Comparison of ENCODE assay signal across 28 cellular contexts in the genomic region with DNA sequence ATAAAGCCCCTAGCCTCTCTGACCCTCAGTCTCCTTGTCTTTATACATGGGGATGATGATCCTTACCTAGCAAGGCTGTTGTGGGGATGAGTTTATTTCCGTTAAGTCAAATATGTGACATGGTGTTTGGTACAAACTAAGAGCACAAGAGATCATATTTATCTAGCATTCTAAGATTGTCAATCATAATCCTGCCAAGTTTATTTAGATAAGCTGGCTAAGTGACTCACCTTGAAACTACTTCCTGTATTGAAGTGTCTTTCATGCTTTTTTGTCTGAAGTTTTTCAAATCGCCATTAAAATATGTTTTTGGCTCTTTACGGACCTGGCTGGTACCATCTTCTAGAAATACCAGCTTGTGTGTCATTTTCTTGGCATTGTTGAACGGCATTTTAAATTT. TPM values are rescaled to one million over a fixed set of nuclear protein-coding genes. Genes with fewer than 3 reads are reported as not detected.
DNase-seq lines count a peak whose midpoint lies in the region; ATAC-seq and TF ChIP-seq lines count a peak whose summit lies in the region.
"Had no signal": no experiment of that assay in that cellular context is flagged by ENCODE, and none has a peak within 500 bp of the region (broad histone marks: within the 10 kb centered on the region; RNA-seq: fewer than 3 reads in every experiment).

No MANE protein-coding gene starts in this region.

- peak overlapping the region; percentile 49 for H3K27ac Mint-ChIP-seq in MCF 10A (ENCODE audit: low read depth, unreplicated experiment)
- H3K27ac Mint-ChIP-seq in T-helper 2 cell treated with Interferon-gamma antibody and Interleukin-4, amounts not matched to agents 5 μg/mL and 100 μg/mL, for 36 hours: peak overlapping the region; percentile 49
- H3K27ac Mint-ChIP-seq in activated CD8-positive, alpha-beta T cell treated with anti-CD3 and anti-CD28 coated beads for 36 hours: no peak overlapping the region
- H3K27ac Mint-ChIP-seq: activated CD4-positive, alpha-beta T cell treated with anti-CD3 and anti-CD28 coated beads for 36 hours; activated naive CD4-positive, alpha-beta T cell treated with anti-CD3 and anti-CD28 coated beads, Interleukin-2, amount 50 U/mL, for 24 hours; B cell; H9; naive B cell had no signal

- peaks cover 41% of the 10 kb centered on the region for H3K27me3 Mint-ChIP-seq in MCF 10A (ENCODE audit: insufficient read depth, unreplicated experiment)
- no peaks in the 10 kb centered on the region for H3K27me3 Mint-ChIP-seq in T-helper 2 cell treated with Interferon-gamma antibody and Interleukin-4, amounts not matched to agents 5 μg/mL and 100 μg/mL, for 36 hours (ENCODE audit: low read depth)
- H3K27me3 Mint-ChIP-seq in activated CD8-positive, alpha-beta T cell treated with anti-CD3 and anti-CD28 coated beads for 36 hours: no peaks in the 10 kb centered on the region
- H3K27me3 Mint-ChIP-seq: activated CD4-positive, alpha-beta T cell treated with anti-CD3 and anti-CD28 coated beads for 36 hours; activated naive CD4-positive, alpha-beta T cell treated with anti-CD3 and anti-CD28 coated beads, Interleukin-2, amount 50 U/mL, for 24 hours; B cell; naive B cell had no signal

- H3K27me3 ChIP-seq in mammary epithelial cell (ENCODE audit: insufficient read depth, low read length): no peaks in the 10 kb centered on the region
- no peaks in the 10 kb centered on the region for H3K27me3 ChIP-seq in foreskin keratinocyte
- H3K27me3 ChIP-seq: gastroesophageal sphincter, hepatocyte, left lung, vagina had no signal

- H2AFZ ChIP-seq in mammary epithelial cell (ENCODE audit: low read depth, low read length): no peak overlapping the region
- H2AFZ ChIP-seq: hepatocyte had no signal

- H3K79me2 ChIP-seq in mammary epithelial cell (ENCODE audit: insufficient read depth, low read length): no peaks in the 10 kb centered on the region
- H3K79me2 ChIP-seq: hepatocyte had no signal

- CTCF ChIA-PET in MCF 10A (lab: Yijun Ruan, JAX): interaction anchor here (0.7 kb wide), 1 partner anchor 11 kb away, joined by 4 read pairs; no protein-coding TSS in a partner anchor
- CTCF ChIA-PET in mammary epithelial cell (lab: Charles Lee; ENCODE audit: low non-redundant PET): no interaction called here
- CTCF ChIA-PET in activated CD8-positive, alpha-beta T cell treated with anti-CD3 and anti-CD28 coated beads for 36 hours (lab: Charles Lee): no interaction called here

- DNase-seq in MCF 10A (ENCODE audit: unreplicated experiment): peak; percentile 11
- DNase-seq in mammary epithelial cell: no peak
- no peak for DNase-seq in T-helper 2 cell treated with Interferon-gamma antibody and Interleukin-4, amounts not matched to agents 5 μg/mL and 100 μg/mL, for 36 hours (ENCODE audit: low spot score)
- no peak for DNase-seq in foreskin keratinocyte
- no peak for DNase-seq in NCI-H187 treated with DMSO at 0.1 percent for 48 hours (lab: John Stamatoyannopoulos, UW)
- no peak for DNase-seq in NCI-H1105 treated with DMSO at 0.1 percent for 48 hours (lab: John Stamatoyannopoulos, UW)
- DNase-seq in activated CD8-positive, alpha-beta T cell treated with anti-CD3 and anti-CD28 coated beads for 36 hours: no peak
- DNase-seq: activated CD4-positive, alpha-beta T cell treated with anti-CD3 and anti-CD28 coated beads for 36 hours; anterior cingulate cortex; DMS153; GDM1; H9; KG1; left lung; naive B cell; NCI-H1436 treated with DMSO at 0.1 percent for 48 hours; NCI-H2107; NCI-H446; NCI-H774; psoas muscle; stimulated activated naive CD4-positive, alpha-beta T cell treated with Interleukin-2 at 50 U/mL for 16 hours had no signal

- no peaks in the 10 kb centered on the region for H3K4me1 Mint-ChIP-seq in MCF 10A (ENCODE audit: insufficient read depth, unreplicated experiment)
- peaks cover 17% of the 10 kb centered on the region for H3K4me1 Mint-ChIP-seq in T-helper 2 cell treated with Interferon-gamma antibody and Interleukin-4, amounts not matched to agents 5 μg/mL and 100 μg/mL, for 36 hours (ENCODE audit: low read depth)
- H3K4me1 Mint-ChIP-seq in activated CD8-positive, alpha-beta T cell treated with anti-CD3 and anti-CD28 coated beads for 36 hours (ENCODE audit: low read depth): peaks cover 4% of the 10 kb centered on the region
- H3K4me1 Mint-ChIP-seq: activated naive CD4-positive, alpha-beta T cell treated with anti-CD3 and anti-CD28 coated beads, Interleukin-2, amount 50 U/mL, for 24 hours had no signal

- dilution Hi-C loops in mammary epithelial cell (cut with HindIII; ENCODE audit: low sequenced_read_pairs): no loop called here

- in situ Hi-C loops in mammary epithelial cell (cut with MboI; ENCODE audit: low sequenced_read_pairs in 2 of 2): no loop called here

- H3K27ac ChIP-seq in mammary epithelial cell (ENCODE audit: insufficient read depth, low read depth, low read length): no peak overlapping the region
- no peak overlapping the region for H3K27ac ChIP-seq in foreskin keratinocyte
- H3K27ac ChIP-seq: gastroesophageal sphincter, hepatocyte, left lung, psoas muscle, vagina had no signal

- TF ChIP-seq CTCF in MCF 10A (IDR thresholded peaks at IDR 0.05; ENCODE audit: unreplicated experiment): no peak
- TF ChIP-seq CTCF in mammary epithelial cell (conservative IDR thresholded peaks at IDR 0.05 in 1 of 2, IDR thresholded peaks at IDR 0.05 in 1 of 2; ENCODE audit: extremely low read depth in 1 of 2, insufficient read depth in 1 of 2, low read depth in 1 of 2, low read length in 2 of 2): no peak
- no peak for TF ChIP-seq CTCF in foreskin keratinocyte (conservative IDR thresholded peaks at IDR 0.05)
- no peak for TF ChIP-seq CTCF in activated CD8-positive, alpha-beta T cell treated with anti-CD3 and anti-CD28 coated beads for 36 hours (IDR thresholded peaks at IDR 0.05)

- H3K4me2 ChIP-seq in mammary epithelial cell (ENCODE audit: insufficient read depth, low read depth, low read length): no peak overlapping the region
- H3K4me2 ChIP-seq: hepatocyte had no signal

- no TSS peak for BruUV-seq in MCF 10A (replicated peaks; lab: Mats Ljungman, UMichigan)
- BruUV-seq in mammary epithelial cell (replicated peaks; lab: Mats Ljungman, UMichigan): no TSS peak

- POLR2A ChIA-PET in MCF 10A (lab: Yijun Ruan, JAX): interaction anchor here (0.7 kb wide), 1 partner anchor 129 kb away, joined by 3 read pairs; no protein-coding TSS in a partner anchor
- POLR2A ChIA-PET in activated CD8-positive, alpha-beta T cell treated with anti-CD3 and anti-CD28 coated beads for 36 hours (lab: Charles Lee): no interaction called here

- H3K9me3 ChIP-seq in mammary epithelial cell (replicated peaks; ENCODE audit: insufficient read depth, low read length): no peaks in the 10 kb centered on the region
- H3K9me3 ChIP-seq: gastroesophageal sphincter, left lung, psoas muscle, vagina had no signal

- intact Hi-C loops in MCF 10A (cut with micrococcal nuclease) (no loop called here), mammary epithelial cell (cut with micrococcal nuclease) (no loop called here)
- intact Hi-C loops in activated CD8-positive, alpha-beta T cell treated with anti-CD3 and anti-CD28 coated beads for 36 hours (cut with micrococcal nuclease): no loop called here

- peaks cover 58% of the 10 kb centered on the region for H3K36me3 Mint-ChIP-seq in MCF 10A (ENCODE audit: insufficient read depth, unreplicated experiment)
- peaks cover 52% of the 10 kb centered on the region for H3K36me3 Mint-ChIP-seq in T-helper 2 cell treated with Interferon-gamma antibody and Interleukin-4, amounts not matched to agents 5 μg/mL and 100 μg/mL, for 36 hours (ENCODE audit: low read depth)
- peaks cover 18% of the 10 kb centered on the region for H3K36me3 Mint-ChIP-seq in activated CD8-positive, alpha-beta T cell treated with anti-CD3 and anti-CD28 coated beads for 36 hours (ENCODE audit: low read depth)

- no peak overlapping the region for H3K9ac ChIP-seq in mammary epithelial cell (ENCODE audit: insufficient read depth, low read length)

- peaks cover 21% of the 10 kb centered on the region for H3K36me3 ChIP-seq in mammary epithelial cell (ENCODE audit: insufficient read depth, low read length)

- no peaks in the 10 kb centered on the region for H4K20me1 ChIP-seq in mammary epithelial cell (ENCODE audit: insufficient read depth, low read length)

- H3K4me1 ChIP-seq in mammary epithelial cell (ENCODE audit: insufficient read depth, low read length): peaks cover 1% of the 10 kb centered on the region
- no peaks in the 10 kb centered on the region for H3K4me1 ChIP-seq in foreskin keratinocyte
- H3K4me1 ChIP-seq: gastroesophageal sphincter, left lung, psoas muscle, vagina had no signal

- WGBS in mammary epithelial cell (ENCODE audit: low coverage, missing lambda C conversion rate): 79% methylated on average over 4 of the region's 4 CpGs

- no peak overlapping the region for H3K4me3 Mint-ChIP-seq in MCF 10A (ENCODE audit: unreplicated experiment)
- no peak overlapping the region for H3K4me3 Mint-ChIP-seq in T-helper 2 cell treated with Interferon-gamma antibody and Interleukin-4, amounts not matched to agents 5 μg/mL and 100 μg/mL, for 36 hours
- H3K4me3 Mint-ChIP-seq in activated CD8-positive, alpha-beta T cell treated with anti-CD3 and anti-CD28 coated beads for 36 hours: no peak overlapping the region
- H3K4me3 Mint-ChIP-seq: activated CD4-positive, alpha-beta T cell treated with anti-CD3 and anti-CD28 coated beads for 36 hours; activated naive CD4-positive, alpha-beta T cell treated with anti-CD3 and anti-CD28 coated beads, Interleukin-2, amount 50 U/mL, for 24 hours; B cell; H9; naive B cell had no signal

- H3K4me3 ChIP-seq in mammary epithelial cell (replicated peaks in 1 of 3; ENCODE audit: insufficient read depth in 1 of 3, low read depth in 2 of 3, low read length in 3 of 3): no peak overlapping the region
- H3K4me3 ChIP-seq: gastroesophageal sphincter, hepatocyte, left lung, psoas muscle, vagina had no signal

- ATAC-seq in foreskin keratinocyte (peak; percentile 27), HG02885 (IDR thresholded peaks at IDR 0.05; ENCODE audit: poor library complexity, unreplicated experiment) (no peak)
- ATAC-seq in activated CD8-positive, alpha-beta T cell treated with anti-CD3 and anti-CD28 coated beads for 36 hours: no peak
- ATAC-seq: activated CD4-positive, alpha-beta T cell treated with anti-CD3 and anti-CD28 coated beads for 36 hours; gastroesophageal sphincter; left lung; psoas muscle; Right ventricle myocardium inferior had no signal

- H3K9me3 Mint-ChIP-seq in MCF 10A (ENCODE audit: unreplicated experiment): no peaks in the 10 kb centered on the region
- no peaks in the 10 kb centered on the region for H3K9me3 Mint-ChIP-seq in T-helper 2 cell treated with Interferon-gamma antibody and Interleukin-4, amounts not matched to agents 5 μg/mL and 100 μg/mL, for 36 hours
- H3K9me3 Mint-ChIP-seq in activated CD8-positive, alpha-beta T cell treated with anti-CD3 and anti-CD28 coated beads for 36 hours: no peaks in the 10 kb centered on the region
- H3K9me3 Mint-ChIP-seq: activated naive CD4-positive, alpha-beta T cell treated with anti-CD3 and anti-CD28 coated beads, Interleukin-2, amount 50 U/mL, for 24 hours; naive B cell had no signal

RNA-seq across cellular contexts. Expression of a gene that starts 30.7 kb away (rescaled TPM):
- 18.0 and 21.1 TPM in 2 replicates for total RNA-seq in MCF 10A (2022)
- total RNA-seq in mammary epithelial cell: 10 to 100 TPM; 11.7 to 14.6 TPM
- polyA plus RNA-seq in mammary epithelial cell: 8.1 TPM
- polyA minus RNA-seq in mammary epithelial cell: 20.9 TPM
- total RNA-seq in foreskin keratinocyte: 12.9 and 15.3 TPM in 2 replicates
- 7.7 and 7.9 TPM in 2 replicates for polyA plus RNA-seq in foreskin keratinocyte
- 10 to 100 TPM; 13.4 to 14.2 TPM for total RNA-seq in activated CD8-positive, alpha-beta T cell treated with anti-CD3 and anti-CD28 coated beads for 36 hours
